In the genomic region with DNA sequence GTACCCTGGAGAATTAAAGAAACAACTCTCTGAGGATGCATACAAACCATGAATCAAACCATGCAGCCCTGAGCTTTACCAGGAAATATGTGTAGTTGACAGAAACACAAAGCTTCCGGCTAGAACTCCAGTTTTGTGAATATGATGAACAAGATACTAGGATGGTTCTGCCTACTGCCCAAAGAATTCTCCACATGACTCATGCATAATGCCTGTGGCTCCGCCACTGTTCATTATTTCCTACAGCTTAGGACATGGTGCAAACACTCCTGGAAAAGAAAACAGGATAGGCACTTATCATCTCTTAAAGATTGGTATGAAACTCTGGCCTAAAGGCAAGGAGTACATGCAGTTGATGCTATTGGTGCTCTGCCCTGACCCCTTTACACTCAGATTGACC, we compare ENCODE assay signal across 19 cellular contexts.
DNase-seq lines count a peak whose midpoint lies in the region; ATAC-seq and TF ChIP-seq lines count a peak whose summit lies in the region.
"Had no signal": no experiment of that assay in that cellular context is flagged by ENCODE, and none has a peak within 500 bp of the region (broad histone marks: within the 10 kb centered on the region; RNA-seq: fewer than 3 reads in every experiment).

No MANE protein-coding gene starts in this region.

- H3K18ac ChIP-seq in trophoblast cell (ENCODE audit: low read length) = no peak overlapping the region

- ATAC-seq in HG03135 (IDR thresholded peaks at IDR 0.05; ENCODE audit: unreplicated experiment) (no peak), GM21717 (IDR thresholded peaks at IDR 0.05; ENCODE audit: unreplicated experiment) (no peak), HG02610 (IDR thresholded peaks at IDR 0.05; ENCODE audit: unreplicated experiment) (no peak)
- ATAC-seq: left ventricle myocardium superior had no signal

- H4K8ac ChIP-seq in trophoblast cell (ENCODE audit: low read depth, low read length) = no peak overlapping the region

- intact Hi-C loops in lower leg skin (cut with DNase I; ENCODE audit: low total_unique reads) = no loop called here

- no peak overlapping the region for H3K4ac ChIP-seq in trophoblast cell (ENCODE audit: low read depth, low read length)

- no peak overlapping the region for H3K4me3 ChIP-seq in epithelial cell of esophagus (ENCODE audit: low read length)
- no peak overlapping the region for H3K4me3 ChIP-seq in trophoblast cell (ENCODE audit: low read depth, low read length)
- no peak overlapping the region for H3K4me3 ChIP-seq in lower leg skin (ENCODE audit: low read depth, poor library complexity, severe bottlenecking)
- H3K4me3 ChIP-seq: sigmoid colon, uterus had no signal

- no peak overlapping the region for H2AFZ ChIP-seq in trophoblast cell (ENCODE audit: insufficient read depth, low read length, poor library complexity)

- no peak overlapping the region for H3K9ac ChIP-seq in trophoblast cell (ENCODE audit: low read length)

- no peak overlapping the region for H2BK120ac ChIP-seq in trophoblast cell (ENCODE audit: insufficient read depth, low read length, poor library complexity)

- H3K79me1 ChIP-seq in trophoblast cell (ENCODE audit: low read length) = no peaks in the 10 kb centered on the region

- no peak overlapping the region for H3K4me2 ChIP-seq in trophoblast cell (ENCODE audit: low read length)

- H3K27me3 ChIP-seq in trophoblast cell (ENCODE audit: insufficient read depth, low read length) = no peaks in the 10 kb centered on the region
- H3K27me3 ChIP-seq: sigmoid colon, uterus had no signal

- no peak overlapping the region for H4K12ac ChIP-seq in trophoblast cell (ENCODE audit: low read depth, low read length)

- peaks cover 1% of the 10 kb centered on the region for H3K9me3 ChIP-seq in trophoblast cell (ENCODE audit: insufficient read depth, low read depth, low read length)
- H3K9me3 ChIP-seq: sigmoid colon, uterus had no signal

- no CpG with 5 or more reads among the region's 2 CpGs for WGBS in trophoblast cell (ENCODE audit: extremely low coverage, insufficient coverage, insufficient read length)
- WGBS in lower leg skin, 2 donors = 84 to 88% methylated on average over 2 of the region's 2 CpGs

- H3K4me1 ChIP-seq in trophoblast cell (ENCODE audit: control insufficient read depth in 1 of 2, insufficient read depth in 2 of 2, low read length in 2 of 2) = peaks cover 0 to 4% of the 10 kb centered on the region in 2 experiments
- H3K4me1 ChIP-seq: sigmoid colon, uterus had no signal

- H3K14ac ChIP-seq in trophoblast cell (ENCODE audit: low read length) = no peak overlapping the region

- H3K23ac ChIP-seq in trophoblast cell (ENCODE audit: low read length) = peak overlapping the region; percentile 21

- H4K91ac ChIP-seq in trophoblast cell (ENCODE audit: low read depth, low read length) = no peak overlapping the region

- H3K27ac ChIP-seq in trophoblast cell (ENCODE audit: low read depth, low read length) = no peak overlapping the region
- H3K27ac ChIP-seq: sigmoid colon, uterus had no signal

- no peaks in the 10 kb centered on the region for H3K36me3 ChIP-seq in trophoblast cell (ENCODE audit: control insufficient read depth in 1 of 2, insufficient read depth in 2 of 2, low read length in 2 of 2)
- H3K36me3 ChIP-seq: sigmoid colon, uterus had no signal

- no peak overlapping the region for H2BK5ac ChIP-seq in trophoblast cell (ENCODE audit: low read depth, low read length, poor library complexity)

- TF ChIP-seq POLR2A in lower leg skin (IDR thresholded peaks at IDR 0.05) = no peak

- TF ChIP-seq CTCF in epithelial cell of esophagus (IDR thresholded peaks at IDR 0.05; ENCODE audit: insufficient read depth, low read depth, low read length, missing control alignments) (no peak), lower leg skin (IDR thresholded peaks at IDR 0.05) (no peak)

- H3K79me2 ChIP-seq in trophoblast cell (ENCODE audit: control insufficient read depth, insufficient read depth, low read length, poor library complexity) = no peaks in the 10 kb centered on the region

- no peak overlapping the region for H2BK12ac ChIP-seq in trophoblast cell (ENCODE audit: low read length)

- H2AK5ac ChIP-seq in trophoblast cell (ENCODE audit: low read length) = no peak overlapping the region

- peak; percentile 81 for DNase-seq in EH (ENCODE audit: low read depth)
- peak; percentile 92 for DNase-seq in M059J (ENCODE audit: low read depth)
- DNase-seq in epithelial cell of esophagus (ENCODE audit: low read depth) = peak; percentile 88
- peak in 1 of 2 donors; percentile 14 for DNase-seq in trophoblast cell
- DNase-seq in lower leg skin (ENCODE audit: low spot score in 2 of 2) = no peak
- DNase-seq: activated B cell treated with CpG ODN at 0.5 μM for 24 hours; activated CD8-positive, alpha-beta memory T cell treated with anti-CD3 and anti-CD28 coated beads for 24 hours; effector memory CD4-positive, alpha-beta T cell; H9; left ventricle myocardium superior; NCI-H1694 treated with DMSO at 0.1 percent for 48 hours; NCI-H345; NK-92 treated with Interleukin-12 subunit alpha and Interleukin-12 subunit beta, amount 100 ng/mL, for 24 hours; sigmoid colon; stimulated activated CD4-positive, alpha-beta T cell treated with anti-CD3 and anti-CD28 coated beads, Interleukin-1b, Interleukin-23, amount 100 ng/mL, for 48 hours; uterus had no signal

Comparison
In these comparisons a context has a peak if more than half of its experiments do, and no peak if none do; other contexts are left out.
1. DNase-seq: peak in EH (single experiment), M059J (single experiment) and epithelial cell of esophagus (single experiment); none in lower leg skin (0 of 2).